In genomic region chr13:94292323-94292640, GRCh38 we compare ENCODE assay signal across 1 cellular context.
TF ChIP-seq lines count a peak whose summit lies in the region.

No MANE protein-coding gene starts in this region.

TF ChIP-seq in HepG2, 621 proteins besides CTCF, POLR2A, EP300 and RAD21 (continued from another document and continues in another):
- TF ChIP-seq ZSCAN29 (CRISPR knock-in tag; conservative IDR thresholded peaks at IDR 0.05), result no peak
- TF ChIP-seq ZNF101 (CRISPR knock-in tag; IDR thresholded peaks at IDR 0.05; ENCODE audit: borderline replicate concordance, low read depth), result no peak
- no peak for TF ChIP-seq ZUFSP (CRISPR knock-in tag; IDR thresholded peaks at IDR 0.05; ENCODE audit: borderline replicate concordance)
- no peak for TF ChIP-seq THAP8 (CRISPR knock-in tag; IDR thresholded peaks at IDR 0.05; ENCODE audit: borderline replicate concordance)
- no peak for TF ChIP-seq ZNF510 (CRISPR knock-in tag; IDR thresholded peaks at IDR 0.05; ENCODE audit: low read depth)
- TF ChIP-seq, protein P1, sequence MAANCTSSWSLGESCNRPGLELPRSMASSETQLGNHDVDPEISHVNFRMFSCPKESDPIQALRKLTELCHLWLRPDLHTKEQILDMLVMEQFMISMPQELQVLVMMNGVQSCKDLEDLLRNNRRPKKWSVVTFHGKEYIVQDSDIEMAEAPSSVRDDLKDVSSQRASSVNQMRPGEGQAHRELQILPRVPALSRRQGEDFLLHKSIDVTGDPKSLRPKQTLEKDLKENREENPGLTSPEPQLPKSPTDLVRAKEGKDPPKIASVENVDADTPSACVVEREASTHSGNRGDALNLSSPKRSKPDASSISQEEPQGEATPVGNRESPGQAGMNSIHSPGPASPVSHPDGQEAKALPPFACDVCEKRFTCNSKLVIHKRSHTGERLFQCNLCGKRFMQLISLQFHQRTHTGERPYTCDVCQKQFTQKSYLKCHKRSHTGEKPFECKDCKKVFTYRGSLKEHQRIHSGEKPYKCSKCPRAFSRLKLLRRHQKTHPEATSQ (CRISPR knock-in tag; IDR thresholded peaks at IDR 0.05; ENCODE audit: borderline replicate concordance), result 0 out of 2 replicates have a peak, but pooled peaks have one; percentile 89
- TF ChIP-seq ZNF33A (CRISPR knock-in tag; IDR thresholded peaks at IDR 0.05; ENCODE audit: borderline replicate concordance), result no peak
- no peak for TF ChIP-seq TEF (CRISPR knock-in tag; IDR thresholded peaks at IDR 0.05)
- TF ChIP-seq ZNF335 (CRISPR knock-in tag; IDR thresholded peaks at IDR 0.05), result no peak
- no peak for TF ChIP-seq ZFP41 (CRISPR knock-in tag; IDR thresholded peaks at IDR 0.05; ENCODE audit: borderline replicate concordance)
- TF ChIP-seq ZNF614 (CRISPR knock-in tag; IDR thresholded peaks at IDR 0.05; ENCODE audit: borderline replicate concordance), result no peak
- no peak for TF ChIP-seq ERF (CRISPR knock-in tag; IDR thresholded peaks at IDR 0.05)
- TF ChIP-seq SPEN (CRISPR knock-in tag; IDR thresholded peaks at IDR 0.05; ENCODE audit: low read depth), result no peak
- no peak for TF ChIP-seq SCMH1 (CRISPR knock-in tag; IDR thresholded peaks at IDR 0.05; ENCODE audit: borderline replicate concordance)
- TF ChIP-seq ZMYM3 (CRISPR knock-in tag; IDR thresholded peaks at IDR 0.05), result no peak
- TF ChIP-seq ZNF12 (CRISPR knock-in tag; IDR thresholded peaks at IDR 0.05), result no peak
- TF ChIP-seq SAFB2 (CRISPR knock-in tag; IDR thresholded peaks at IDR 0.05; ENCODE audit: borderline replicate concordance, low read depth), result no peak; the same call in 1 of the 2 replicates
- TF ChIP-seq MAFG (CRISPR knock-in tag; IDR thresholded peaks at IDR 0.05), result no peak
- no peak for TF ChIP-seq SOX6 (IDR thresholded peaks at IDR 0.05)
- TF ChIP-seq SOX6 (CRISPR knock-in tag; IDR thresholded peaks at IDR 0.05), result peak; percentile 65; the same call in 1 of the 2 replicates
- TF ChIP-seq PRPF4 (IDR thresholded peaks at IDR 0.05; ENCODE audit: low read depth, low read length, poor library complexity, severe bottlenecking), result no peak
- no peak for TF ChIP-seq KDM2A (CRISPR knock-in tag; IDR thresholded peaks at IDR 0.05; ENCODE audit: borderline replicate concordance, low read depth)
- 0 out of 2 replicates have a peak, but pooled peaks have one; percentile 2 for TF ChIP-seq YEATS2 (CRISPR knock-in tag; IDR thresholded peaks at IDR 0.05; ENCODE audit: borderline replicate concordance)
- TF ChIP-seq SP5 (CRISPR knock-in tag; IDR thresholded peaks at IDR 0.05; ENCODE audit: borderline replicate concordance, low read depth), result no peak
- TF ChIP-seq, protein P2, sequence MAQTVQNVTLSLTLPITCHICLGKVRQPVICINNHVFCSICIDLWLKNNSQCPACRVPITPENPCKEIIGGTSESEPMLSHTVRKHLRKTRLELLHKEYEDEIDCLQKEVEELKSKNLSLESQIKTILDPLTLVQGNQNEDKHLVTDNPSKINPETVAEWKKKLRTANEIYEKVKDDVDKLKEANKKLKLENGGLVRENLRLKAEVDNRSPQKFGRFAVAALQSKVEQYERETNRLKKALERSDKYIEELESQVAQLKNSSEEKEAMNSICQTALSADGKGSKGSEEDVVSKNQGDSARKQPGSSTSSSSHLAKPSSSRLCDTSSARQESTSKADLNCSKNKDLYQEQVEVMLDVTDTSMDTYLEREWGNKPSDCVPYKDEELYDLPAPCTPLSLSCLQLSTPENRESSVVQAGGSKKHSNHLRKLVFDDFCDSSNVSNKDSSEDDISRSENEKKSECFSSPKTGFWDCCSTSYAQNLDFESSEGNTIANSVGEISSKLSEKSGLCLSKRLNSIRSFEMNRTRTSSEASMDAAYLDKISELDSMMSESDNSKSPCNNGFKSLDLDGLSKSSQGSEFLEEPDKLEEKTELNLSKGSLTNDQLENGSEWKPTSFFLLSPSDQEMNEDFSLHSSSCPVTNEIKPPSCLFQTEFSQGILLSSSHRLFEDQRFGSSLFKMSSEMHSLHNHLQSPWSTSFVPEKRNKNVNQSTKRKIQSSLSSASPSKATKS (CRISPR knock-in tag; IDR thresholded peaks at IDR 0.05), result no peak
- TF ChIP-seq PHF20 (CRISPR knock-in tag; IDR thresholded peaks at IDR 0.05), result 0 out of 2 replicates have a peak, but pooled peaks have one; percentile 21
- no peak for TF ChIP-seq ZNF430 (CRISPR knock-in tag; IDR thresholded peaks at IDR 0.05)
- TF ChIP-seq MBD4 (IDR thresholded peaks at IDR 0.05; ENCODE audit: borderline replicate concordance, low read length), result no peak
- TF ChIP-seq BCL6 (CRISPR knock-in tag; IDR thresholded peaks at IDR 0.05), result no peak
- TF ChIP-seq ZNF354B (CRISPR knock-in tag; IDR thresholded peaks at IDR 0.05), result no peak
- TF ChIP-seq ZNF441 (CRISPR knock-in tag; IDR thresholded peaks at IDR 0.05; ENCODE audit: borderline replicate concordance), result no peak
- TF ChIP-seq FOXK1 (CRISPR knock-in tag; IDR thresholded peaks at IDR 0.05; ENCODE audit: borderline replicate concordance, low read depth), result no peak
- TF ChIP-seq MAFK (conservative IDR thresholded peaks at IDR 0.05 in 1 of 2, IDR thresholded peaks at IDR 0.05 in 1 of 2; ENCODE audit: low read length in 2 of 2), result peak in 1 of 2 experiments; percentile 36; a peak in 2 of 4 replicates
- TF ChIP-seq RORA (CRISPR knock-in tag; IDR thresholded peaks at IDR 0.05), result 0 out of 2 replicates have a peak, but pooled peaks have one; percentile 64
- TF ChIP-seq ZBTB40 (IDR thresholded peaks at IDR 0.05), result no peak
- TF ChIP-seq ZBTB40 (CRISPR knock-in tag; IDR thresholded peaks at IDR 0.05), result no peak
- no peak for TF ChIP-seq ZNF615 (CRISPR knock-in tag; IDR thresholded peaks at IDR 0.05; ENCODE audit: borderline replicate concordance)
- no peak for TF ChIP-seq CREB1 (IDR thresholded peaks at IDR 0.05)
- TF ChIP-seq CREB1 (CRISPR knock-in tag; IDR thresholded peaks at IDR 0.05), result peak; percentile 8; the same call in 1 of the 2 replicates
- TF ChIP-seq MEIS1 (CRISPR knock-in tag; IDR thresholded peaks at IDR 0.05; ENCODE audit: borderline replicate concordance), result no peak
- no peak for TF ChIP-seq RARG (CRISPR knock-in tag; IDR thresholded peaks at IDR 0.05; ENCODE audit: low read depth)
- 0 out of 4 replicates have a peak, but pooled peaks of 1 of the 2 experiments have one; percentile 46 for TF ChIP-seq HMGXB4 (CRISPR knock-in tag; IDR thresholded peaks at IDR 0.05; ENCODE audit: borderline replicate concordance in 1 of 2, low read depth in 1 of 2)
- no peak for TF ChIP-seq ZNF570 (CRISPR knock-in tag; IDR thresholded peaks at IDR 0.05; ENCODE audit: borderline replicate concordance)
- TF ChIP-seq ZNF790 (CRISPR knock-in tag; IDR thresholded peaks at IDR 0.05; ENCODE audit: borderline replicate concordance), result no peak
- TF ChIP-seq EED (CRISPR knock-in tag; IDR thresholded peaks at IDR 0.05), result no peak
- TF ChIP-seq ZNF446 (CRISPR knock-in tag; IDR thresholded peaks at IDR 0.05), result no peak
- TF ChIP-seq ZNF362 (CRISPR knock-in tag; IDR thresholded peaks at IDR 0.05; ENCODE audit: borderline replicate concordance), result 0 out of 2 replicates have a peak, but pooled peaks have one; percentile 59
- no peak for TF ChIP-seq HMG20A (CRISPR knock-in tag; IDR thresholded peaks at IDR 0.05; ENCODE audit: borderline replicate concordance)
